Comparison of ENCODE assay signal across 8 cellular contexts in genomic region chr16:84726670-84727467, GRCh38. TPM values are rescaled to one million over a fixed set of nuclear protein-coding genes. Genes with fewer than 3 reads are reported as not detected.
A peak's percentile ranks its signal among the peaks of the same experiment; 100 is the strongest.
DNase-seq lines count a peak whose midpoint lies in the region; ATAC-seq, FAIRE-seq and TF ChIP-seq lines count a peak whose summit lies in the region.

No MANE protein-coding gene starts in this region.

- H3K79me1 ChIP-seq in trophoblast cell (ENCODE audit: low read length), result peaks cover 11% of the 10 kb centered on the region

- peak overlapping the region; percentile 11 for H3K4me2 ChIP-seq in trophoblast cell (ENCODE audit: low read length)

- peak overlapping the region; percentile 37 for H2BK12ac ChIP-seq in trophoblast cell (ENCODE audit: low read length)

- FAIRE-seq in GM18507 (lab: Jason Lieb, UNC), result peak; percentile 82

- H3K27ac ChIP-seq in caudate nucleus (ENCODE audit: low read depth, low read length) (peak overlapping the region; percentile 72), trophoblast cell (ENCODE audit: low read depth, low read length) (peak overlapping the region; percentile 82)

- H3K27me3 ChIP-seq in trophoblast cell (ENCODE audit: insufficient read depth, low read length), result no peaks in the 10 kb centered on the region

- peaks cover 67 to 75% (median 74%) of the 10 kb centered on the region in 3 donors for H3K4me1 Mint-ChIP-seq in IgD-negative memory B cell

- H3K14ac ChIP-seq in trophoblast cell (ENCODE audit: low read length), result peak overlapping the region; percentile 64

- peak overlapping the region; percentile 41 for H2AK5ac ChIP-seq in trophoblast cell (ENCODE audit: low read length)

- H3K27me3 Mint-ChIP-seq in IgD-negative memory B cell, result no peaks in the 10 kb centered on the region

- POLR2A ChIA-PET in HEK293T (lab: Yijun Ruan, JAX), result interaction anchor here (1.1 to 1.2 kb wide), 2 partner anchors 26 to 79 kb away, joined by 3 read pairs; no protein-coding TSS in a partner anchor

- CTCF ChIA-PET in HEK293T (lab: Yijun Ruan, JAX), result interaction anchor here (0.6 to 3.9 kb wide), 20 partner anchors 9 to 124 kb away, joined by 3 to 40 read pairs (median 6); partner anchors contain the start of gene KLHL36

- peak overlapping the region; percentile 51 to 95 (median 90) for H3K27ac Mint-ChIP-seq in IgD-negative memory B cell

- peak overlapping the region; percentile 40 for H3K23ac ChIP-seq in trophoblast cell (ENCODE audit: low read length)

- H3K9ac ChIP-seq in trophoblast cell (ENCODE audit: low read length), result no peak overlapping the region

- peaks cover 16% of the 10 kb centered on the region for H3K79me2 ChIP-seq in trophoblast cell (ENCODE audit: control insufficient read depth, insufficient read depth, low read length, poor library complexity)

- H4K12ac ChIP-seq in trophoblast cell (ENCODE audit: low read depth, low read length), result peak overlapping the region; percentile 7

- peak overlapping the region; percentile 47 to 93 (median 82) for H3K4me3 Mint-ChIP-seq in IgD-negative memory B cell

- peak overlapping the region; percentile 58 for H4K8ac ChIP-seq in trophoblast cell (ENCODE audit: low read depth, low read length)

- DNase-seq in GM18507 (ENCODE audit: extremely low spot score, insufficient read length, low read depth) (no peak), caudate nucleus (lab: John Stamatoyannopoulos, UW) (peak in 2 of 61 donors; percentile 15 to 29), trophoblast cell (peak in 1 of 2 donors; percentile 39), NCI-H2196 (lab: John Stamatoyannopoulos, UW; ENCODE audit: unreplicated experiment) (no peak), HEK293T (ENCODE audit: extremely low spot score) (no peak)

- WGBS in trophoblast cell (ENCODE audit: extremely low coverage, insufficient coverage, insufficient read length), result no CpG with 5 or more reads among the region's 14 CpGs

- H2BK120ac ChIP-seq in trophoblast cell (ENCODE audit: insufficient read depth, low read length, poor library complexity), result peak overlapping the region; percentile 88

- H2AFZ ChIP-seq in trophoblast cell (ENCODE audit: insufficient read depth, low read length, poor library complexity), result no peak overlapping the region

- peaks cover 0 to under 1% of the 10 kb centered on the region in 2 experiments for H3K36me3 ChIP-seq in trophoblast cell (ENCODE audit: control insufficient read depth in 1 of 2, insufficient read depth in 2 of 2, low read length in 2 of 2)

- H3K4me1 ChIP-seq in trophoblast cell (ENCODE audit: control insufficient read depth in 1 of 2, insufficient read depth in 2 of 2, low read length in 2 of 2), result peaks cover 11 to 14% of the 10 kb centered on the region in 2 experiments

- no peaks in the 10 kb centered on the region for H3K9me3 Mint-ChIP-seq in IgD-negative memory B cell

- ATAC-seq in HG03159 (IDR thresholded peaks at IDR 0.05; ENCODE audit: unreplicated experiment) (no peak), HG03378 (IDR thresholded peaks at IDR 0.05; ENCODE audit: unreplicated experiment) (no peak)

- peak overlapping the region; percentile 75 for H3K18ac ChIP-seq in trophoblast cell (ENCODE audit: low read length)

- no peaks in the 10 kb centered on the region for H3K36me3 Mint-ChIP-seq in IgD-negative memory B cell

- H2BK5ac ChIP-seq in trophoblast cell (ENCODE audit: low read depth, low read length, poor library complexity), result peak overlapping the region; percentile 57

- H3K4me3 ChIP-seq in trophoblast cell (ENCODE audit: low read depth, low read length), result no peak overlapping the region

- H4K91ac ChIP-seq in trophoblast cell (ENCODE audit: low read depth, low read length), result peak overlapping the region; percentile 50

- H3K4ac ChIP-seq in trophoblast cell (ENCODE audit: low read depth, low read length), result peak overlapping the region; percentile 89

- no peaks in the 10 kb centered on the region for H3K9me3 ChIP-seq in trophoblast cell (ENCODE audit: insufficient read depth, low read depth, low read length)

TF ChIP-seq in HEK293T, 16 proteins besides CTCF, POLR2A, EP300 and RAD21:
- TF ChIP-seq ZNF384 (IDR thresholded peaks at IDR 0.05), result no peak
- TF ChIP-seq SP1 (IDR thresholded peaks at IDR 0.05), result no peak
- no peak for TF ChIP-seq CTBP1 (IDR thresholded peaks at IDR 0.05; ENCODE audit: borderline replicate concordance)
- TF ChIP-seq LEF1 (IDR thresholded peaks at IDR 0.05; ENCODE audit: borderline replicate concordance), result no peak
- TF ChIP-seq L3MBTL2 (conservative IDR thresholded peaks at IDR 0.05), result no peak
- no peak for TF ChIP-seq SUZ12 (IDR thresholded peaks at IDR 0.05)
- no peak for TF ChIP-seq FOXA1 (IDR thresholded peaks at IDR 0.05)
- no peak for TF ChIP-seq ELF4 (IDR thresholded peaks at IDR 0.05)
- TF ChIP-seq TARDBP (IDR thresholded peaks at IDR 0.05), result no peak

RNA-seq across cellular contexts. Expression of gene USP10, which starts 27.1 kb away (rescaled TPM):
- 95.8 TPM for polyA plus RNA-seq in IgD-negative memory B cell
- polyA plus RNA-seq in trophoblast cell (2013), result 86.2 and 87.9 TPM in 2 replicates
